In the genomic region with DNA sequence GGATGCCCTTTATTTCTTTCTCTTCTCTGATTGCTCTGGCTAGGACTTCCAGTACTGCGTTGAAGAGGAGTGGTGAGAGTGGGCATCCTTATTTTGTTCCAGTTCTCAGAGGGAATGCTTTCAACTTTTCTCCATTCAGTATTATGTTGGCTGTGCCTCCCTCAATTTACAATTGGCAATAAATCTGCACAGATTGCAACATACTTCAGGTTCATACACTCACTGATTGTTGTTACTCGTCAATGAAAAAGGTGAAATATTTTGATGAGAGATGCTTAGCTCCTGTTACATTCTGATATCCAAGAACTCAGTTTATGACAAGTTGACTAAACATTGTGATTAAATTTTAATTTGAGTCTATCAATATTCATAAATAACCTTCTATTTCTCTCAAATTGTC, we compare ENCODE assay signal across 30 cellular contexts. TPM values are rescaled to one million over a fixed set of nuclear protein-coding genes. Genes with fewer than 3 reads are reported as not detected.
"Had no signal": no experiment of that assay in that cellular context is flagged by ENCODE, and none has a peak within 500 bp of the region (broad histone marks: within the 10 kb centered on the region; RNA-seq: fewer than 3 reads in every experiment).

No MANE protein-coding gene starts in this region.

- H3K4me2 ChIP-seq: neural progenitor cell, smooth muscle cell had no signal

- H3K9me3 ChIP-seq: ovary, psoas muscle, suprapubic skin, testis, transverse colon, upper lobe of right lung, uterus had no signal

- H2AFZ ChIP-seq: neural progenitor cell, parathyroid adenoma had no signal

- H3K4me3 ChIP-seq: neural progenitor cell, ovary, psoas muscle, skin epidermis, smooth muscle cell, spleen, suprapubic skin, testis, tibial artery, transverse colon, upper lobe of right lung, uterus had no signal

- H3K9ac ChIP-seq: neural progenitor cell, parathyroid adenoma had no signal

- H3K27me3 ChIP-seq: neural progenitor cell, ovary, spleen, suprapubic skin, testis, tibial artery, transverse colon, upper lobe of right lung, uterus had no signal

- H3K4me1 ChIP-seq: neural progenitor cell, parathyroid adenoma, spleen, suprapubic skin, testis, transverse colon, upper lobe of right lung, uterus had no signal

- DNase-seq: naive thymus-derived CD8-positive, alpha-beta T cell; nephron progenitor cell; occipital lobe; ovary; posterior cingulate gyrus; psoas muscle; right cardiac atrium; spleen; stimulated activated CD4-positive, alpha-beta T cell treated with anti-CD3 and anti-CD28 coated beads, Interleukin-12 subunit alpha, Interleukin-12 subunit beta, amount 100 ng/mL, for 4 hours; stimulated activated CD4-positive, alpha-beta T cell treated with anti-CD3 and anti-CD28 coated beads, Interleukin-1b, Interleukin-23, amount 100 ng/mL, for 48 hours; stimulated activated CD4-positive, alpha-beta T cell treated with anti-CD3 and anti-CD28 coated beads, Interleukin-4, amount 100 ng/mL, for 1 hour; stimulated activated CD4-positive, alpha-beta T cell treated with anti-CD3 and anti-CD28 coated beads, Interleukin-4, amount 100 ng/mL, for 4 hours; stimulated activated CD8-positive, alpha-beta memory T cell treated with anti-CD3 and anti-CD28 coated beads, Interleukin-4, amount 100 ng/mL, for 48 hours; stimulated activated naive CD4-positive, alpha-beta T cell; stimulated activated naive CD8-positive, alpha-beta T cell treated with anti-CD3 and anti-CD28 coated beads, Interleukin-15, amount 100 ng/mL, for 72 hours; stimulated activated naive CD8-positive, alpha-beta T cell treated with anti-CD3 and anti-CD28 coated beads, Interleukin-15, Interleukin-2, amounts not matched to agents 100 U/mL and 50 U/mL, for 24 hours; substantia nigra; testis; tibial artery; transverse colon; upper lobe of right lung; uterus had no signal

- H3K36me3 ChIP-seq: neural progenitor cell, ovary, spleen, suprapubic skin, transverse colon, upper lobe of right lung, uterus had no signal

- H3K27ac ChIP-seq: neural progenitor cell, ovary, parathyroid adenoma, psoas muscle, skin epidermis, spleen, suprapubic skin, testis, tibial artery, transverse colon, upper lobe of right lung, uterus had no signal

- ATAC-seq: naive thymus-derived CD8-positive, alpha-beta T cell; natural killer cell treated with Interleukin-12 subunit alpha and Interleukin-12 subunit beta and Interleukin-15 and Interleukin-18, amount 100 ng/mL, for 72 hours; psoas muscle; right cardiac atrium; sciatic nerve; stimulated activated memory B cell treated with anti-CD40 and anti-IgM and Interleukin-4, amounts not matched to agents 10 μg/mL and 1 μg/mL and 100 μg/mL, for 72 hours; stimulated activated naive CD8-positive, alpha-beta T cell treated with anti-CD3 and anti-CD28 coated beads, Interleukin-15, amount 100 ng/mL, for 72 hours; stimulated activated naive CD8-positive, alpha-beta T cell treated with anti-CD3 and anti-CD28 coated beads, Interleukin-15, Interleukin-2, amounts not matched to agents 100 U/mL and 50 U/mL, for 24 hours; upper lobe of right lung had no signal

RNA-seq across cellular contexts. Expression of a gene that starts 37.9 kb away (rescaled TPM):
- total RNA-seq: naive thymus-derived CD8-positive, alpha-beta T cell; natural killer cell treated with Interleukin-12 subunit alpha and Interleukin-12 subunit beta and Interleukin-15 and Interleukin-18, amount 100 ng/mL, for 72 hours; right cardiac atrium had no signal
- polyA plus RNA-seq: naive thymus-derived CD8-positive, alpha-beta T cell had no signal
